36 cellular contexts compared by ENCODE assay signal in genomic region chr2:69372767-69373166, GRCh38.
"Had no signal": no experiment of that assay in that cellular context is flagged by ENCODE, and none has a peak within 500 bp of the region (broad histone marks: within the 10 kb centered on the region; RNA-seq: fewer than 3 reads in every experiment).

No MANE protein-coding gene starts in this region.

- H3K4me1 ChIP-seq: ascending aorta had no signal

- H3K27ac ChIP-seq: ascending aorta, cardiac muscle cell, Peyer's patch, SJSA1, WERI-Rb-1 had no signal

- H3K27me3 ChIP-seq: ascending aorta, cardiac muscle cell, MG63, Peyer's patch, SJSA1 had no signal

- DNase-seq: activated CD4-positive, alpha-beta T cell treated with anti-CD3 and anti-CD28 coated beads, Interleukin-2, amount 10 ng/mL, durations not matched to agents 24 days and 14 days; activated CD4-positive, alpha-beta T cell treated with anti-CD3 and anti-CD28 coated beads, Interleukin-2, amount 50 U/mL, for 4 hours; activated CD8-positive, alpha-beta T cell treated with anti-CD3 and anti-CD28 coated beads for 36 hours; activated gamma-delta T cell; activated naive CD4-positive, alpha-beta T cell treated with Interleukin-2 at 50 U/mL for 16 hours; activated naive CD8-positive, alpha-beta T cell treated with anti-CD3 and anti-CD28 coated beads, Interleukin-2, amount 10 ng/mL, durations not matched to agents 7 days and 5 days; activated T-cell treated with anti-CD3 and anti-CD28 coated beads, Interleukin-2, amount 50 U/mL, for 24 hours; amygdala; Kasumi-1; KBM-7; MG63; NCI-H1092; NCI-H1436 treated with DMSO at 0.1 percent for 48 hours; NCI-H1694 treated with DMSO at 0.1 percent for 48 hours; NCI-H2029 treated with DMSO at 0.1 percent for 48 hours; NCI-H2107; NCI-H2171; NCI-H2227 treated with DMSO at 0.1 percent for 48 hours; NCI-H446; NCI-H510A treated with DMSO at 0.1 percent for 48 hours; NCI-H526 treated with DMSO at 0.1 percent for 48 hours; NK-92 treated with Interleukin-12 subunit alpha and Interleukin-12 subunit beta, amount 100 ng/mL, for 24 hours; PC-3; Peyer's patch; RPMI8226; SHP77 treated with DMSO at 0.1 percent for 48 hours; SK-N-SH; T-helper 17 cell; T1000; WERI-Rb-1 had no signal

- H3K4me3 ChIP-seq: ascending aorta, cardiac muscle cell, MG63, Peyer's patch, SJSA1 had no signal

- H3K9ac ChIP-seq: SK-N-SH had no signal

- H3K9me3 ChIP-seq: ascending aorta, MG63, Peyer's patch, SJSA1, SK-N-SH had no signal

- H3K4me2 ChIP-seq: SK-N-SH had no signal

- H3K4me3 Mint-ChIP-seq: activated CD4-positive, alpha-beta T cell treated with anti-CD3 and anti-CD28 coated beads, Interleukin-2, amount 10 ng/mL, durations not matched to agents 24 days and 14 days; activated CD8-positive, alpha-beta T cell treated with anti-CD3 and anti-CD28 coated beads for 36 hours; activated naive CD4-positive, alpha-beta T cell treated with anti-CD3 and anti-CD28 coated beads, Interleukin-2, amount 50 U/mL, for 24 hours; activated naive CD8-positive, alpha-beta T cell treated with anti-CD3 and anti-CD28 coated beads, Interleukin-2, amount 10 ng/mL, durations not matched to agents 7 days and 5 days; activated T-cell treated with anti-CD3 and anti-CD28 coated beads, Interleukin-2, amount 50 U/mL, for 24 hours; central memory CD8-positive, alpha-beta T cell; T-helper 17 cell had no signal

- H3K27me3 Mint-ChIP-seq: activated CD4-positive, alpha-beta T cell treated with anti-CD3 and anti-CD28 coated beads, Interleukin-2, amount 10 ng/mL, durations not matched to agents 24 days and 14 days; activated CD8-positive, alpha-beta T cell treated with anti-CD3 and anti-CD28 coated beads for 36 hours; activated naive CD4-positive, alpha-beta T cell treated with anti-CD3 and anti-CD28 coated beads, Interleukin-2, amount 50 U/mL, for 24 hours; activated naive CD8-positive, alpha-beta T cell treated with anti-CD3 and anti-CD28 coated beads, Interleukin-2, amount 10 ng/mL, durations not matched to agents 7 days and 5 days; activated T-cell treated with anti-CD3 and anti-CD28 coated beads, Interleukin-2, amount 50 U/mL, for 24 hours; central memory CD8-positive, alpha-beta T cell; T-helper 17 cell had no signal

- H3K9me2 ChIP-seq: SK-N-SH had no signal

- H3K27ac Mint-ChIP-seq: activated CD4-positive, alpha-beta T cell treated with anti-CD3 and anti-CD28 coated beads, Interleukin-2, amount 10 ng/mL, durations not matched to agents 24 days and 14 days; activated CD8-positive, alpha-beta T cell treated with anti-CD3 and anti-CD28 coated beads for 36 hours; activated naive CD4-positive, alpha-beta T cell treated with anti-CD3 and anti-CD28 coated beads, Interleukin-2, amount 50 U/mL, for 24 hours; activated naive CD8-positive, alpha-beta T cell treated with anti-CD3 and anti-CD28 coated beads, Interleukin-2, amount 10 ng/mL, durations not matched to agents 7 days and 5 days; activated T-cell treated with anti-CD3 and anti-CD28 coated beads, Interleukin-2, amount 50 U/mL, for 24 hours; activated T-helper 2 cell treated with anti-CD3 and anti-CD28 coated beads, Interferon-gamma antibody, Interleukin-2, Interleukin-4, amounts not matched to agents 10 μg/mL and 5 μg/mL and 100 μg/mL, durations not matched to agents 14 hours and 24 hours and 36 hours; T-helper 17 cell had no signal

- H3K9me3 Mint-ChIP-seq: activated CD4-positive, alpha-beta T cell treated with anti-CD3 and anti-CD28 coated beads, Interleukin-2, amount 10 ng/mL, durations not matched to agents 24 days and 14 days; activated CD8-positive, alpha-beta T cell treated with anti-CD3 and anti-CD28 coated beads for 36 hours; activated naive CD4-positive, alpha-beta T cell treated with anti-CD3 and anti-CD28 coated beads, Interleukin-2, amount 50 U/mL, for 24 hours; activated naive CD8-positive, alpha-beta T cell treated with anti-CD3 and anti-CD28 coated beads, Interleukin-2, amount 10 ng/mL, durations not matched to agents 7 days and 5 days; activated T-cell treated with anti-CD3 and anti-CD28 coated beads, Interleukin-2, amount 50 U/mL, for 24 hours; activated T-helper 2 cell treated with anti-CD3 and anti-CD28 coated beads, Interferon-gamma antibody, Interleukin-2, Interleukin-4, amounts not matched to agents 10 μg/mL and 5 μg/mL and 100 μg/mL, durations not matched to agents 14 hours and 24 hours and 36 hours; central memory CD8-positive, alpha-beta T cell had no signal
